In the genomic region with DNA sequence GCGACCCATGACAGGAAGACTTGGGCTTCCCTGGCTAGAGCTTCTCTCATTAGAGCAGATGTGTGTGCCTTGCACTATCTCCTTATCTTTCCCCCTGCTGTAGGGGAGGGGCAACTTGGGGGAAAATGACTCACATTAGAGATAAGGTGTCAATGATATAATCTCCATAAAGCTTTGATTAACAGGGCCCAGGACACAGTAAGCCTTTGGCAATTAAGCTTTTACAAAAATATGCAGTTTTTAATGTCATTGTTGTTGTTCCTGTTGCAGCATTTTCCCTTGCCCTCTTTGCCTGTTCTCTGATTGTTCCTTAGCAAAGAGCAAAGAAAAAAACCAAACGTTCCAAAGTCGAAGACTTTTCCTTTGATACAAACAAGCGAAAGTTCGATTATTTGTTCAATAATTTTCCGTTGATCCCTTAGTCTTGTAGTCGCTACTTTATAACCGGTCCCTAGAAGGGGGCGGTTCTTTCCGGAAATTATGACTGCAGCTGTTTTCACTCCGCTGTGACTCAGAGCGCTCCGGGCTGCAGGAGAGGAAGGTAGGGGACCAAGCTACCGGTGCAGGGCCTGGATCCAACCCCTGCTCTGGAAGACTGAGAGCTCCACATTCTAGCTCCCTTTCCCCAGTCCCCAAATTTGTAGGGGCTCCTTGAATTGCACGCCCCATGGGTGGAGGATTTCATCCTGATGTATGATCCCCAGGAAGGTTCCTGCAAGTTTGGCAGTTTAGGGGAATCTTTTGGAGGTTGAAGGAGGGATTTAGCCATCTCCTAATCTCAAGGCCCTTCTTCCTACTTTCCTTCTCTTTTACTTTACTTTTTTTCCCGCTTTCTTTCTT, we compare ENCODE assay signal across 1 cellular context.
TF ChIP-seq lines count a peak whose summit lies in the region.

TSS of gene VWA5A (plus strand) at position 509 of the 840 bp plus-strand sequence. CDS start 2,062 bp downstream, outside the sequence.

TF ChIP-seq in K562, 482 proteins besides CTCF, POLR2A, EP300 and RAD21 (continued from another document and continues in another):
- TF ChIP-seq ZNF318 (IDR thresholded peaks at IDR 0.05; ENCODE audit: borderline replicate concordance in 1 of 2, low read depth in 1 of 2) (0 out of 4 replicates have a peak, but pooled peaks of 1 of the 2 experiments have one; percentile 30), SMAD3 (CRISPR knock-in tag; conservative IDR thresholded peaks at IDR 0.05) (no peak), NR2C2 (CRISPR knock-in tag; IDR thresholded peaks at IDR 0.05) (no peak), NR2C2 (tag; IDR thresholded peaks at IDR 0.05) (no peak), ZNF696 (CRISPR knock-in tag; conservative IDR thresholded peaks at IDR 0.05) (no peak), SMARCB1 (IDR thresholded peaks at IDR 0.05; ENCODE audit: insufficient read length, low read depth) (no peak), JUNB (CRISPR knock-in tag; conservative IDR thresholded peaks at IDR 0.05) (peak; percentile 84; the same call in 1 of the 2 replicates), PRMT5 (CRISPR knock-in tag; IDR thresholded peaks at IDR 0.05) (no peak), CCNT2 (IDR thresholded peaks at IDR 0.05; ENCODE audit: borderline replicate concordance, extremely low read depth, insufficient read length, low read depth, low read length) (peak; percentile 46), HNRNPH1 (optimal IDR thresholded peaks at IDR 0.05; ENCODE audit: low read depth, low read length) (no peak), TEAD1 (CRISPR knock-in tag; IDR thresholded peaks at IDR 0.05) (no peak), HDGF (IDR thresholded peaks at IDR 0.05) (no peak), CREBBP (IDR thresholded peaks at IDR 0.05; ENCODE audit: low read depth, low read length) (no peak), DPF2 (IDR thresholded peaks at IDR 0.05) (peak; percentile 94), ZNF165 (CRISPR knock-in tag; IDR thresholded peaks at IDR 0.05; ENCODE audit: borderline replicate concordance) (no peak), KAT8 (IDR thresholded peaks at IDR 0.05; ENCODE audit: low read depth) (no peak), CTBP1 (IDR thresholded peaks at IDR 0.05; ENCODE audit: borderline replicate concordance) (peak; percentile 48; the same call in 1 of the 2 replicates), IRF9 (tag; IDR thresholded peaks at IDR 0.05) (no peak), XRCC3 (IDR thresholded peaks at IDR 0.05) (no peak), ZNF274 (IDR thresholded peaks at IDR 0.05; ENCODE audit: borderline replicate concordance, low read depth, low read length) (no peak), NUFIP1 (IDR thresholded peaks at IDR 0.05; ENCODE audit: partially characterized antibody) (no peak), LARP7 (IDR thresholded peaks at IDR 0.05) (0 out of 2 replicates have a peak, but pooled peaks have one; percentile 38), TCF7L2 (IDR thresholded peaks at IDR 0.05; ENCODE audit: low read depth, low read length) (no peak), ATF6 (CRISPR knock-in tag; IDR thresholded peaks at IDR 0.05) (no peak), CREM (IDR thresholded peaks at IDR 0.05; ENCODE audit: low read depth) (peak; percentile 35; the same call in 1 of the 2 replicates), POLR2AphosphoS2 (IDR thresholded peaks at IDR 0.05; ENCODE audit: low read length) (no peak; the same call in 1 of the 2 replicates), MED1 (CRISPR knock-in tag; IDR thresholded peaks at IDR 0.05; ENCODE audit: borderline replicate concordance) (no peak), TAF9B (IDR thresholded peaks at IDR 0.05; ENCODE audit: partially characterized antibody) (peak; percentile 76), GATAD2B (IDR thresholded peaks at IDR 0.05; ENCODE audit: borderline replicate concordance) (0 out of 2 replicates have a peak, but pooled peaks have one; percentile 37), MEF2D (tag; conservative IDR thresholded peaks at IDR 0.05; ENCODE audit: low read depth) (no peak; the same call in 1 of the 2 replicates)
- TF ChIP-seq, protein P1, sequence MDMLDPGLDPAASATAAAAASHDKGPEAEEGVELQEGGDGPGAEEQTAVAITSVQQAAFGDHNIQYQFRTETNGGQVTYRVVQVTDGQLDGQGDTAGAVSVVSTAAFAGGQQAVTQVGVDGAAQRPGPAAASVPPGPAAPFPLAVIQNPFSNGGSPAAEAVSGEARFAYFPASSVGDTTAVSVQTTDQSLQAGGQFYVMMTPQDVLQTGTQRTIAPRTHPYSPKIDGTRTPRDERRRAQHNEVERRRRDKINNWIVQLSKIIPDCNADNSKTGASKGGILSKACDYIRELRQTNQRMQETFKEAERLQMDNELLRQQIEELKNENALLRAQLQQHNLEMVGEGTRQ (CRISPR knock-in tag; IDR thresholded peaks at IDR 0.05), result no peak
- TF ChIP-seq, protein P2, sequence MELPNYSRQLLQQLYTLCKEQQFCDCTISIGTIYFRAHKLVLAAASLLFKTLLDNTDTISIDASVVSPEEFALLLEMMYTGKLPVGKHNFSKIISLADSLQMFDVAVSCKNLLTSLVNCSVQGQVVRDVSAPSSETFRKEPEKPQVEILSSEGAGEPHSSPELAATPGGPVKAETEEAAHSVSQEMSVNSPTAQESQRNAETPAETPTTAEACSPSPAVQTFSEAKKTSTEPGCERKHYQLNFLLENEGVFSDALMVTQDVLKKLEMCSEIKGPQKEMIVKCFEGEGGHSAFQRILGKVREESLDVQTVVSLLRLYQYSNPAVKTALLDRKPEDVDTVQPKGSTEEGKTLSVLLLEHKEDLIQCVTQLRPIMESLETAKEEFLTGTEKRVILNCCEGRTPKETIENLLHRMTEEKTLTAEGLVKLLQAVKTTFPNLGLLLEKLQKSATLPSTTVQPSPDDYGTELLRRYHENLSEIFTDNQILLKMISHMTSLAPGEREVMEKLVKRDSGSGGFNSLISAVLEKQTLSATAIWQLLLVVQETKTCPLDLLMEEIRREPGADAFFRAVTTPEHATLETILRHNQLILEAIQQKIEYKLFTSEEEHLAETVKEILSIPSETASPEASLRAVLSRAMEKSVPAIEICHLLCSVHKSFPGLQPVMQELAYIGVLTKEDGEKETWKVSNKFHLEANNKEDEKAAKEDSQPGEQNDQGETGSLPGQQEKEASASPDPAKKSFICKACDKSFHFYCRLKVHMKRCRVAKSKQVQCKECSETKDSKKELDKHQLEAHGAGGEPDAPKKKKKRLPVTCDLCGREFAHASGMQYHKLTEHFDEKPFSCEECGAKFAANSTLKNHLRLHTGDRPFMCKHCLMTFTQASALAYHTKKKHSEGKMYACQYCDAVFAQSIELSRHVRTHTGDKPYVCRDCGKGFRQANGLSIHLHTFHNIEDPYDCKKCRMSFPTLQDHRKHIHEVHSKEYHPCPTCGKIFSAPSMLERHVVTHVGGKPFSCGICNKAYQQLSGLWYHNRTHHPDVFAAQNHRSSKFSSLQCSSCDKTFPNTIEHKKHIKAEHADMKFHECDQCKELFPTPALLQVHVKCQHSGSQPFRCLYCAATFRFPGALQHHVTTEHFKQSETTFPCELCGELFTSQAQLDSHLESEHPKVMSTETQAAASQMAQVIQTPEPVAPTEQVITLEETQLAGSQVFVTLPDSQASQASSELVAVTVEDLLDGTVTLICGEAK (IDR thresholded peaks at IDR 0.05), result peak; percentile 53
- TF ChIP-seq, protein P2 (CRISPR knock-in tag; IDR thresholded peaks at IDR 0.05), result no peak
- TF ChIP-seq, protein P3, sequence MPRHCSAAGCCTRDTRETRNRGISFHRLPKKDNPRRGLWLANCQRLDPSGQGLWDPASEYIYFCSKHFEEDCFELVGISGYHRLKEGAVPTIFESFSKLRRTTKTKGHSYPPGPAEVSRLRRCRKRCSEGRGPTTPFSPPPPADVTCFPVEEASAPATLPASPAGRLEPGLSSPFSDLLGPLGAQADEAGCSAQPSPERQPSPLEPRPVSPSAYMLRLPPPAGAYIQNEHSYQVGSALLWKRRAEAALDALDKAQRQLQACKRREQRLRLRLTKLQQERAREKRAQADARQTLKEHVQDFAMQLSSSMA (CRISPR knock-in tag; IDR thresholded peaks at IDR 0.05), result no peak
